Comparison of ENCODE assay signal across 8 cellular contexts in the genomic region with DNA sequence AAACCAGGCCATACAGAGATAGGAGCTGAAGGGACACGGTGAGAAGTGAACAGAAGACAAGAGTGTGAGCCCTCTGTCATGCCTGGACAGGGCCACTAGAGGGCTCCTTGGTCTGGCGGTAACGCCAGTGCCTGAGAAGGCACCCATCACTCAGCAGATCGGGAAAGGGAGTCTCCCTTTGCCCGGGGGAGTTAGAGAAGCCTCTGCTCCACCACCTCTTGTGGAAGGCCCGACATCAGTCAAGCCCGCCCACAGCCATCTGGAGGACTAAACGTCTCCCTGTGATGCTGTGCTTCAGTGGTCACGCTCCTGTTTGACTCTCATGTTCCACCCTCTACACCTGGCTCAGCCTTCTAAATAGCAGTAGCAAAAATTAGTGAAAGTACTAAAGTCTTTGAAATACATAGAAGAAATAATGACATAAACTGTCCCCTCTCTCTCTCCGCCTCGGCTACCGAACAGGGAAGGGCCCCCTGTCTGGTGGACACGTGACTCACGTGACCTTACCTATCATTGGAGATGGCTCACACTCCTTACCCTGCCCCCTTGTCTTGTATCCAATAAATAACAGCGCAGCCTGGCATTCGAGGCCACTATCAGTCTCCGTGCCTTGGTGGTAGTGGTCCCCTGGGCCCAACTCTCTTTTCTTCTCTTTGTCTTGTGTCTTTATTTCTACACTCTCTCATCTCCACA.
DNase-seq lines count a peak whose midpoint lies in the region; TF ChIP-seq lines count a peak whose summit lies in the region.

No MANE protein-coding gene starts in this region.

- H3K9ac ChIP-seq in liver (ENCODE audit: low read depth in 1 of 2, low read length in 2 of 2), result no peak overlapping the region

- DNase-seq in G401 (ENCODE audit: low spot score), result peak; percentile 35
- peak; percentile 67 for DNase-seq in NAMALWA (ENCODE audit: low spot score)
- peak; percentile 60 for DNase-seq in MCF 10A (ENCODE audit: unreplicated experiment)
- peak; percentile 24 for DNase-seq in stimulated activated CD8-positive, alpha-beta memory T cell treated with anti-CD3 and anti-CD28 coated beads, Interleukin-12 subunit alpha, Interleukin-12 subunit beta, amount 100 ng/mL, for 24 hours (ENCODE audit: extremely low read depth)
- DNase-seq in SKM-1 (lab: John Stamatoyannopoulos, UW; ENCODE audit: unreplicated experiment), result no peak
- DNase-seq in HuH-7 (ENCODE audit: low spot score), result no peak

- no peak overlapping the region for H3K4me3 ChIP-seq in liver (ENCODE audit: low read depth in 1 of 3, low read length in 3 of 3)

- TF ChIP-seq CTCF in VCaP (conservative IDR thresholded peaks at IDR 0.05) (peak; percentile 89), MCF 10A (IDR thresholded peaks at IDR 0.05; ENCODE audit: unreplicated experiment) (peak; percentile 79), liver (IDR thresholded peaks at IDR 0.05; ENCODE audit: low read depth, low read length, missing input control) (peak; percentile 53)

- intact Hi-C loops in MCF 10A (cut with micrococcal nuclease), result loop anchor here (1.0 to 5.0 kb wide), 2 partner anchors 42 to 194 kb away; no protein-coding TSS in a partner anchor

- peaks cover 0 to 9% (median 0%) of the 10 kb centered on the region in 4 donors for H3K27me3 ChIP-seq in liver (ENCODE audit: control insufficient read depth in 4 of 4, insufficient read depth in 4 of 4, low read length in 3 of 4)

- peaks cover 88% of the 10 kb centered on the region for H3K27me3 Mint-ChIP-seq in MCF 10A (ENCODE audit: insufficient read depth, unreplicated experiment)

- H3K4me3 Mint-ChIP-seq in MCF 10A (ENCODE audit: unreplicated experiment), result no peak overlapping the region

- POLR2A ChIA-PET in MCF 10A (lab: Yijun Ruan, JAX), result no interaction called here

- no TSS peak for BruUV-seq in MCF 10A (replicated peaks; lab: Mats Ljungman, UMichigan)

- H3K27ac ChIP-seq in VCaP, result no peak overlapping the region
- H3K27ac ChIP-seq in liver (ENCODE audit: low read depth in 1 of 2, low read length in 2 of 2), result no peak overlapping the region

- H3K4me1 Mint-ChIP-seq in MCF 10A (ENCODE audit: insufficient read depth, unreplicated experiment), result no peaks in the 10 kb centered on the region

- H3K27ac Mint-ChIP-seq in MCF 10A (ENCODE audit: low read depth, unreplicated experiment), result no peak overlapping the region

- no peaks in the 10 kb centered on the region for H3K4me1 ChIP-seq in liver (ENCODE audit: control insufficient read depth in 4 of 4, insufficient read depth in 4 of 4, low read length in 3 of 4)

- TF ChIP-seq RAD21 in liver (IDR thresholded peaks at IDR 0.05), result peak; percentile 58 to 74

- H3K9me3 Mint-ChIP-seq in MCF 10A (ENCODE audit: unreplicated experiment), result peaks cover 19% of the 10 kb centered on the region

- H3K36me3 ChIP-seq in liver (ENCODE audit: control insufficient read depth in 4 of 4, insufficient read depth in 3 of 4, low read depth in 1 of 4, low read length in 3 of 4), result no peaks in the 10 kb centered on the region

- in situ Hi-C loops in G401 (cut with HindIII; ENCODE audit: low sequenced_read_pairs), result no loop called here

- H3K9me3 ChIP-seq in liver (ENCODE audit: control insufficient read depth in 4 of 4, low read length in 3 of 4), result peaks cover 0 to 8% (median 0%) of the 10 kb centered on the region in 4 donors

- 34% methylated on average over 17 of the region's 17 CpGs for WGBS in liver

- CTCF ChIA-PET in MCF 10A (lab: Yijun Ruan, JAX), result interaction anchor here (0.7 to 1.1 kb wide), 9 partner anchors 10 to 70 kb away, joined by 3 to 5 read pairs (median 4); no protein-coding TSS in a partner anchor

- peaks cover 7% of the 10 kb centered on the region for H3K36me3 Mint-ChIP-seq in MCF 10A (ENCODE audit: insufficient read depth, unreplicated experiment)

TF ChIP-seq in liver, 16 proteins besides CTCF, POLR2A, EP300 and RAD21:
- TF ChIP-seq FOXA1 (IDR thresholded peaks at IDR 0.05), result no peak
- no peak for TF ChIP-seq NR2F2 (IDR thresholded peaks at IDR 0.05)
- no peak for TF ChIP-seq JUND (IDR thresholded peaks at IDR 0.05)
- TF ChIP-seq, protein P1, sequence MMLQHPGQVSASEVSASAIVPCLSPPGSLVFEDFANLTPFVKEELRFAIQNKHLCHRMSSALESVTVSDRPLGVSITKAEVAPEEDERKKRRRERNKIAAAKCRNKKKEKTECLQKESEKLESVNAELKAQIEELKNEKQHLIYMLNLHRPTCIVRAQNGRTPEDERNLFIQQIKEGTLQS (IDR thresholded peaks at IDR 0.05), result no peak
- TF ChIP-seq, protein P2, sequence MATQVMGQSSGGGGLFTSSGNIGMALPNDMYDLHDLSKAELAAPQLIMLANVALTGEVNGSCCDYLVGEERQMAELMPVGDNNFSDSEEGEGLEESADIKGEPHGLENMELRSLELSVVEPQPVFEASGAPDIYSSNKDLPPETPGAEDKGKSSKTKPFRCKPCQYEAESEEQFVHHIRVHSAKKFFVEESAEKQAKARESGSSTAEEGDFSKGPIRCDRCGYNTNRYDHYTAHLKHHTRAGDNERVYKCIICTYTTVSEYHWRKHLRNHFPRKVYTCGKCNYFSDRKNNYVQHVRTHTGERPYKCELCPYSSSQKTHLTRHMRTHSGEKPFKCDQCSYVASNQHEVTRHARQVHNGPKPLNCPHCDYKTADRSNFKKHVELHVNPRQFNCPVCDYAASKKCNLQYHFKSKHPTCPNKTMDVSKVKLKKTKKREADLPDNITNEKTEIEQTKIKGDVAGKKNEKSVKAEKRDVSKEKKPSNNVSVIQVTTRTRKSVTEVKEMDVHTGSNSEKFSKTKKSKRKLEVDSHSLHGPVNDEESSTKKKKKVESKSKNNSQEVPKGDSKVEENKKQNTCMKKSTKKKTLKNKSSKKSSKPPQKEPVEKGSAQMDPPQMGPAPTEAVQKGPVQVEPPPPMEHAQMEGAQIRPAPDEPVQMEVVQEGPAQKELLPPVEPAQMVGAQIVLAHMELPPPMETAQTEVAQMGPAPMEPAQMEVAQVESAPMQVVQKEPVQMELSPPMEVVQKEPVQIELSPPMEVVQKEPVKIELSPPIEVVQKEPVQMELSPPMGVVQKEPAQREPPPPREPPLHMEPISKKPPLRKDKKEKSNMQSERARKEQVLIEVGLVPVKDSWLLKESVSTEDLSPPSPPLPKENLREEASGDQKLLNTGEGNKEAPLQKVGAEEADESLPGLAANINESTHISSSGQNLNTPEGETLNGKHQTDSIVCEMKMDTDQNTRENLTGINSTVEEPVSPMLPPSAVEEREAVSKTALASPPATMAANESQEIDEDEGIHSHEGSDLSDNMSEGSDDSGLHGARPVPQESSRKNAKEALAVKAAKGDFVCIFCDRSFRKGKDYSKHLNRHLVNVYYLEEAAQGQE (IDR thresholded peaks at IDR 0.05), result no peak

Comparison
In these comparisons a context has a peak if more than half of its experiments do, and no peak if none do; other contexts are left out.
1. DNase-seq: peak in G401 (single experiment), NAMALWA (single experiment), MCF 10A (single experiment) and stimulated activated CD8-positive, alpha-beta memory T cell treated with anti-CD3 and anti-CD28 coated beads, Interleukin-12 subunit alpha, Interleukin-12 subunit beta, amount 100 ng/mL, for 24 hours (single experiment); none in SKM-1 (single experiment) and HuH-7 (single experiment).
2. Peak in every context shown above with its lines, with median percentiles within 50 percentile points of each other: CTCF ChIP-seq.